ENCODE assay signal across 8 cellular contexts in genomic region chr11:62880231-62880802, GRCh38. TPM values are rescaled to one million over a fixed set of nuclear protein-coding genes. Genes with fewer than 3 reads are reported as not detected.
DNase-seq lines count a peak whose midpoint lies in the region; ATAC-seq, FAIRE-seq and TF ChIP-seq lines count a peak whose summit lies in the region.

No MANE protein-coding gene starts in this region.

- no peak overlapping the region for H2AFZ ChIP-seq in PC-9

- FAIRE-seq in bronchial epithelial cell (lab: Jason Lieb, UNC), result no peak

- H3K27ac ChIP-seq in PC-9, result peak overlapping the region; percentile 96

- H3K27me3 ChIP-seq in PC-9 (ENCODE audit: insufficient read depth, low read depth) (no peaks in the 10 kb centered on the region), bronchial epithelial cell (ENCODE audit: control insufficient read depth, insufficient read depth, low read length) (no peaks in the 10 kb centered on the region)

- H3K9me2 ChIP-seq in PC-9 (ENCODE audit: insufficient read depth), result no peaks in the 10 kb centered on the region

- H4K20me1 ChIP-seq in PC-9 (ENCODE audit: insufficient read depth), result peaks cover 32% of the 10 kb centered on the region

- peaks cover 87% of the 10 kb centered on the region for H3F3A ChIP-seq in PC-9 (ENCODE audit: insufficient read depth, low read depth)

- H3K9me3 ChIP-seq in PC-9 (ENCODE audit: insufficient read depth, low read depth), result no peaks in the 10 kb centered on the region

- peaks cover 41% of the 10 kb centered on the region for H3K4me1 ChIP-seq in PC-9 (replicated peaks; ENCODE audit: insufficient read depth)

- peak; percentile 24 for DNase-seq in activated CD8-positive, alpha-beta memory T cell treated with anti-CD3 and anti-CD28 coated beads, Interleukin-2, amount 50 U/mL, for 24 hours (ENCODE audit: extremely low read depth)
- DNase-seq in activated CD8-positive, alpha-beta memory T cell treated with anti-CD3 and anti-CD28 coated beads, Interleukin-2, amount 50 U/mL, for 48 hours, result no peak
- DNase-seq in PC-9 (peak; percentile 49 to 80), bronchial epithelial cell (ENCODE audit: low read depth) (peak; percentile 81), left lobe of liver (ENCODE audit: low spot score) (no peak), COR-L47 (lab: John Stamatoyannopoulos, UW) (no peak)
- DNase-seq in stimulated activated naive CD8-positive, alpha-beta T cell treated with anti-CD3 and anti-CD28 coated beads, Interleukin-15, Interleukin-2, amounts not matched to agents 100 U/mL and 50 U/mL, for 24 hours, result peak; percentile 60

- peak overlapping the region; percentile 69 for H3K4me3 ChIP-seq in PC-9
- peak overlapping the region; percentile 85 for H3K4me3 ChIP-seq in bronchial epithelial cell (ENCODE audit: low read depth, low read length)

- peak; percentile 16 for ATAC-seq in HG02798 (IDR thresholded peaks at IDR 0.05; ENCODE audit: poor library complexity, unreplicated experiment)
- peak; percentile 11 for ATAC-seq in left lobe of liver
- peak; percentile 37 for ATAC-seq in stimulated activated naive CD8-positive, alpha-beta T cell treated with anti-CD3 and anti-CD28 coated beads, Interleukin-15, Interleukin-2, amounts not matched to agents 100 U/mL and 50 U/mL, for 24 hours

- CTCF ChIA-PET in PC-9 (lab: Charles Lee), result interaction anchor here (0.6 to 1.9 kb wide), 4 partner anchors 48 to 490 kb away, joined by 3 to 5 read pairs (median 4); partner anchors contain the start of genes TEX54 and ZBTB3

- peak overlapping the region; percentile 88 for H3K4me2 ChIP-seq in PC-9

- intact Hi-C loops in PC-9 (cut with micrococcal nuclease; ENCODE audit: unreplicated experiment), result loop anchor here (2.0 to 5.0 kb wide), 5 partner anchors 93 to 483 kb away; partner anchors contain the start of genes EML3, HNRNPUL2, ROM1 and TMEM179B

- H3K79me2 ChIP-seq in PC-9 (ENCODE audit: low read depth), result peaks cover 88% of the 10 kb centered on the region

- TF ChIP-seq CTCF in PC-9 (conservative IDR thresholded peaks at IDR 0.05) (no peak), bronchial epithelial cell (IDR thresholded peaks at IDR 0.05; ENCODE audit: insufficient read depth, low read length, severe bottlenecking) (no peak)

- POLR2A ChIA-PET in PC-9 (lab: Charles Lee; ENCODE audit: unreplicated experiment), result interaction anchor here (0.7 kb wide), 1 partner anchor 665 kb away, joined by 5 read pairs; no protein-coding TSS in a partner anchor

- H3K36me3 ChIP-seq in PC-9 (ENCODE audit: low read depth) (peaks cover 38% of the 10 kb centered on the region), bronchial epithelial cell (ENCODE audit: control insufficient read depth, insufficient read depth, low read length) (peaks cover 26% of the 10 kb centered on the region)

- no TSS peak for BruUV-seq in PC-9 (replicated peaks; lab: Mats Ljungman, UMichigan)

RNA-seq across cellular contexts. Expression of gene SLC3A2, which starts 0.4 kb away (rescaled TPM):
- total RNA-seq in PC-9 (2021) (513 and 619 TPM in 2 replicates), bronchial epithelial cell (1,292 and 1,548 TPM in 2 replicates), left lobe of liver (64.8 TPM)

RNA-seq across cellular contexts. Expression of gene CHRM1, which starts 40.8 kb away (rescaled TPM):
- total RNA-seq in PC-9 (2021) (not detected in 2 replicates), bronchial epithelial cell (not detected in 2 replicates), left lobe of liver (not detected)

RNA-seq across cellular contexts. Expression of gene WDR74, which starts 40.9 kb away (rescaled TPM):
- total RNA-seq in PC-9 (2021), result 72.4 and 74.1 TPM in 2 replicates
- total RNA-seq in bronchial epithelial cell, result 59.0 and 113 TPM in 2 replicates
- total RNA-seq in left lobe of liver, result 20.5 TPM

RNA-seq across cellular contexts. Expression of gene TEX54, which starts 47.7 kb away (rescaled TPM):
- total RNA-seq in PC-9 (2021) (not detected in 2 replicates), bronchial epithelial cell (not detected in 2 replicates), left lobe of liver (not detected)

RNA-seq across cellular contexts. Expression of gene STX5, which starts 48.5 kb away (rescaled TPM):
- total RNA-seq in PC-9 (2021), result 61.9 and 65.8 TPM in 2 replicates
- total RNA-seq in bronchial epithelial cell, result 31.3 and 36.2 TPM in 2 replicates
- total RNA-seq in left lobe of liver, result 23.8 TPM

Comparison
In these comparisons a context has a peak if more than half of its experiments do, and no peak if none do; other contexts are left out.
1. DNase-seq: peak in activated CD8-positive, alpha-beta memory T cell treated with anti-CD3 and anti-CD28 coated beads, Interleukin-2, amount 50 U/mL, for 24 hours (single experiment), PC-9 (2 of 2), bronchial epithelial cell (single experiment) and stimulated activated naive CD8-positive, alpha-beta T cell treated with anti-CD3 and anti-CD28 coated beads, Interleukin-15, Interleukin-2, amounts not matched to agents 100 U/mL and 50 U/mL, for 24 hours (single experiment); none in activated CD8-positive, alpha-beta memory T cell treated with anti-CD3 and anti-CD28 coated beads, Interleukin-2, amount 50 U/mL, for 48 hours (single experiment), left lobe of liver (single experiment) and COR-L47 (single experiment).
2. Peak in every context shown above with its lines, with median percentiles within 50 percentile points of each other: ATAC-seq.